In genomic region chr4:67604029-67604381, GRCh38 we compare ENCODE assay signal across 19 cellular contexts. TPM values are rescaled to one million over a fixed set of nuclear protein-coding genes. Genes with fewer than 3 reads are reported as not detected.
"Had no signal": no experiment of that assay in that cellular context is flagged by ENCODE, and none has a peak within 500 bp of the region (broad histone marks: within the 10 kb centered on the region; RNA-seq: fewer than 3 reads in every experiment).

No MANE protein-coding gene starts in this region.

- H3K9me3 ChIP-seq: mucosa of descending colon had no signal

- DNase-seq: dermis blood vessel endothelial cell; erythroblast; foreskin melanocyte; heart right ventricle; hypothalamus; mucosa of descending colon; natural killer cell; posterior cingulate gyrus; small intestine; stimulated activated CD4-positive, alpha-beta T cell treated with anti-CD3 and anti-CD28 coated beads, Interleukin-12 subunit alpha, Interleukin-12 subunit beta, amount 100 ng/mL, for 4 hours; stimulated activated naive CD4-positive, alpha-beta T cell treated with Interleukin-2 at 50 U/mL for 16 hours had no signal

- FAIRE-seq: colon, islet of Langerhans, small intestine had no signal

- ATAC-seq: heart right ventricle, left lobe of liver, mucosa of descending colon, natural killer cell had no signal

- H3K27me3 ChIP-seq: right atrium auricular region had no signal

- H3K4me1 ChIP-seq: heart right ventricle, right atrium auricular region had no signal

- H3K27ac ChIP-seq: heart right ventricle, right atrium auricular region had no signal

- H3K36me3 ChIP-seq: heart right ventricle, right atrium auricular region had no signal

- H3K4me1 Mint-ChIP-seq: neural crest cell had no signal

- H3K4me3 Mint-ChIP-seq: natural killer cell, neural crest cell had no signal

- H3K4me3 ChIP-seq: heart right ventricle, mucosa of descending colon, right atrium auricular region had no signal

RNA-seq across cellular contexts. Expression of gene STAP1, which starts 45.5 kb away (rescaled TPM):
- total RNA-seq: dermis blood vessel endothelial cell, glomerular endothelial cell, left lobe of liver, lower leg skin, neural crest cell, osteocyte, right atrium auricular region had no signal
- polyA plus RNA-seq: heart right ventricle had no signal
